Comparison of ENCODE assay signal across 9 cellular contexts in genomic region chr5:68343421-68343826, GRCh38.
DNase-seq lines count a peak whose midpoint lies in the region; ATAC-seq and TF ChIP-seq lines count a peak whose summit lies in the region.
"Had no signal": no experiment of that assay in that cellular context is flagged by ENCODE, and none has a peak within 500 bp of the region (broad histone marks: within the 10 kb centered on the region; RNA-seq: fewer than 3 reads in every experiment).

No MANE protein-coding gene starts in this region.

- no peaks in the 10 kb centered on the region for H3K27me3 ChIP-seq in neural progenitor cell

- H3K9me3 ChIP-seq in neural progenitor cell (ENCODE audit: low read depth): no peaks in the 10 kb centered on the region

- H3K36me3 ChIP-seq in neural progenitor cell: no peaks in the 10 kb centered on the region

- H4K20me1 ChIP-seq in neural progenitor cell (ENCODE audit: low read depth): no peaks in the 10 kb centered on the region

- no peak overlapping the region for H3K4me3 Mint-ChIP-seq in neural progenitor cell
- no peak overlapping the region for H3K4me3 Mint-ChIP-seq in WTC11
- H3K4me3 Mint-ChIP-seq: activated naive CD4-positive, alpha-beta T cell treated with anti-CD3 and anti-CD28 coated beads, Interleukin-2, amount 50 U/mL, for 24 hours had no signal

- POLR2A ChIA-PET in WTC11 (lab: Charles Lee): no interaction called here

- DNase-seq in EL (peak; percentile 78), HUDEP-2 (lab: John Stamatoyannopoulos, UW; ENCODE audit: unreplicated experiment in 76 of 76) (peak in 73 of 76 experiments; percentile 5 to 93 (median 68)), coronary artery (ENCODE audit: low spot score) (peak; percentile 89), omental fat pad (ENCODE audit: low spot score) (peak; percentile 24), neural progenitor cell (ENCODE audit: low spot score) (no peak), WTC11 (ENCODE audit: low spot score) (no peak), posterior vena cava (ENCODE audit: low spot score) (no peak)

- H3K4me2 ChIP-seq in neural progenitor cell: no peak overlapping the region

- H3K4me3 ChIP-seq in coronary artery (no peak overlapping the region), neural progenitor cell (no peak overlapping the region)

- H3F3A ChIP-seq in neural progenitor cell (ENCODE audit: low read depth): no peaks in the 10 kb centered on the region

- H3K36me3 Mint-ChIP-seq in neural progenitor cell: peaks cover 2% of the 10 kb centered on the region
- H3K36me3 Mint-ChIP-seq in WTC11: peaks cover 8% of the 10 kb centered on the region
- H3K36me3 Mint-ChIP-seq: activated naive CD4-positive, alpha-beta T cell treated with anti-CD3 and anti-CD28 coated beads, Interleukin-2, amount 50 U/mL, for 24 hours had no signal

- H3K27ac ChIP-seq in coronary artery (peak overlapping the region; percentile 69 to 88), neural progenitor cell (no peak overlapping the region)

- no peaks in the 10 kb centered on the region for H3K79me2 ChIP-seq in neural progenitor cell (ENCODE audit: low read depth)

- H2AFZ ChIP-seq in neural progenitor cell (replicated peaks): no peak overlapping the region

- intact Hi-C loops in posterior vena cava (cut with DNase I): no loop called here

- CTCF ChIA-PET in WTC11 (lab: Charles Lee): no interaction called here

- ATAC-seq in GM21381 (IDR thresholded peaks at IDR 0.05; ENCODE audit: unreplicated experiment) (peak; percentile 70), omental fat pad (ENCODE audit: low FRiP score) (peak; percentile 97), WTC11 (no peak)

- H3K4me1 Mint-ChIP-seq in neural progenitor cell: peaks cover 30% of the 10 kb centered on the region
- peaks cover 9% of the 10 kb centered on the region for H3K4me1 Mint-ChIP-seq in WTC11

- TF ChIP-seq CTCF in coronary artery (IDR thresholded peaks at IDR 0.05): no peak
- TF ChIP-seq CTCF in omental fat pad (IDR thresholded peaks at IDR 0.05): no peak
- no peak for TF ChIP-seq CTCF in neural progenitor cell (IDR thresholded peaks at IDR 0.05)
- no peak for TF ChIP-seq CTCF in WTC11 (IDR thresholded peaks at IDR 0.05)

- H3K27ac Mint-ChIP-seq in neural progenitor cell (no peak overlapping the region), WTC11 (no peak overlapping the region)
- H3K27ac Mint-ChIP-seq: activated naive CD4-positive, alpha-beta T cell treated with anti-CD3 and anti-CD28 coated beads, Interleukin-2, amount 50 U/mL, for 24 hours had no signal

- peaks cover 5% of the 10 kb centered on the region for H3K4me1 ChIP-seq in neural progenitor cell

- H3K27me3 Mint-ChIP-seq in neural progenitor cell (ENCODE audit: insufficient read depth, low read depth) (no peaks in the 10 kb centered on the region), WTC11 (ENCODE audit: low read depth) (no peaks in the 10 kb centered on the region)
- H3K27me3 Mint-ChIP-seq: activated naive CD4-positive, alpha-beta T cell treated with anti-CD3 and anti-CD28 coated beads, Interleukin-2, amount 50 U/mL, for 24 hours had no signal

- H3K9me3 Mint-ChIP-seq in neural progenitor cell: peaks cover 10% of the 10 kb centered on the region
- H3K9me3 Mint-ChIP-seq in WTC11: peaks cover 26% of the 10 kb centered on the region
- H3K9me3 Mint-ChIP-seq: activated naive CD4-positive, alpha-beta T cell treated with anti-CD3 and anti-CD28 coated beads, Interleukin-2, amount 50 U/mL, for 24 hours had no signal

- H3K9ac ChIP-seq in neural progenitor cell: no peak overlapping the region

TF ChIP-seq in WTC11, 78 proteins besides CTCF, POLR2A, EP300 and RAD21:
- TF ChIP-seq E2F5 (CRISPR knock-in tag; IDR thresholded peaks at IDR 0.05) (no peak), JUN (CRISPR knock-in tag; IDR thresholded peaks at IDR 0.05) (no peak), KAT7 (CRISPR knock-in tag; IDR thresholded peaks at IDR 0.05; ENCODE audit: borderline replicate concordance) (no peak), NFE2L1 (CRISPR knock-in tag; IDR thresholded peaks at IDR 0.05) (no peak)
- TF ChIP-seq, protein P1, sequence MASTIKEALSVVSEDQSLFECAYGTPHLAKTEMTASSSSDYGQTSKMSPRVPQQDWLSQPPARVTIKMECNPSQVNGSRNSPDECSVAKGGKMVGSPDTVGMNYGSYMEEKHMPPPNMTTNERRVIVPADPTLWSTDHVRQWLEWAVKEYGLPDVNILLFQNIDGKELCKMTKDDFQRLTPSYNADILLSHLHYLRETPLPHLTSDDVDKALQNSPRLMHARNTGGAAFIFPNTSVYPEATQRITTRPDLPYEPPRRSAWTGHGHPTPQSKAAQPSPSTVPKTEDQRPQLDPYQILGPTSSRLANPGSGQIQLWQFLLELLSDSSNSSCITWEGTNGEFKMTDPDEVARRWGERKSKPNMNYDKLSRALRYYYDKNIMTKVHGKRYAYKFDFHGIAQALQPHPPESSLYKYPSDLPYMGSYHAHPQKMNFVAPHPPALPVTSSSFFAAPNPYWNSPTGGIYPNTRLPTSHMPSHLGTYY (CRISPR knock-in tag; IDR thresholded peaks at IDR 0.05): no peak

Comparison
In these comparisons a context has a peak if more than half of its experiments do, and no peak if none do; other contexts are left out.
1. DNase-seq: peak in EL (single experiment), HUDEP-2 (73 of 76), coronary artery (single experiment) and omental fat pad (single experiment); none in neural progenitor cell (single experiment), WTC11 (single experiment) and posterior vena cava (single experiment).